In genomic region chr1:203287896-203288295, GRCh38 we compare ENCODE assay signal across 8 cellular contexts. TPM values are rescaled to one million over a fixed set of nuclear protein-coding genes. Genes with fewer than 3 reads are reported as not detected.
DNase-seq lines count a peak whose midpoint lies in the region; ATAC-seq and TF ChIP-seq lines count a peak whose summit lies in the region.

No MANE protein-coding gene starts in this region.

- H3K27me3 ChIP-seq in ascending aorta (no peaks in the 10 kb centered on the region), muscle layer of colon (ENCODE audit: control insufficient read depth in 1 of 2, insufficient read depth in 2 of 2, low read length in 2 of 2) (no peaks in the 10 kb centered on the region), transverse colon (no peaks in the 10 kb centered on the region)

- WGBS in transverse colon (ENCODE audit: low coverage in 1 of 2), 2 donors = 78 to 83% methylated on average over 2 to 5 of the region's 5 CpGs

- no peak for TF ChIP-seq EP300 in transverse colon (IDR thresholded peaks at IDR 0.05; ENCODE audit: low read depth)

- H3K36me3 Mint-ChIP-seq in activated naive CD4-positive, alpha-beta T cell treated with anti-CD3 and anti-CD28 coated beads, Interleukin-2, amount 10 ng/mL, durations not matched to agents 7 days and 5 days = no peaks in the 10 kb centered on the region

- no peaks in the 10 kb centered on the region for H3K9me3 Mint-ChIP-seq in activated naive CD4-positive, alpha-beta T cell treated with anti-CD3 and anti-CD28 coated beads, Interleukin-2, amount 10 ng/mL, durations not matched to agents 7 days and 5 days

- H3K36me3 ChIP-seq in ascending aorta (no peaks in the 10 kb centered on the region), muscle layer of colon (ENCODE audit: insufficient read depth, low read length) (no peaks in the 10 kb centered on the region), transverse colon (no peaks in the 10 kb centered on the region)

- H3K9ac ChIP-seq in muscle layer of colon (ENCODE audit: low read length) = no peak overlapping the region

- no peak for TF ChIP-seq CTCF in ascending aorta (IDR thresholded peaks at IDR 0.05)
- TF ChIP-seq CTCF in transverse colon (IDR thresholded peaks at IDR 0.05) = no peak

- H3K27me3 Mint-ChIP-seq in activated naive CD4-positive, alpha-beta T cell treated with anti-CD3 and anti-CD28 coated beads, Interleukin-2, amount 10 ng/mL, durations not matched to agents 7 days and 5 days = no peaks in the 10 kb centered on the region

- peak overlapping the region; percentile 61 for H3K4me3 Mint-ChIP-seq in activated naive CD4-positive, alpha-beta T cell treated with anti-CD3 and anti-CD28 coated beads, Interleukin-2, amount 10 ng/mL, durations not matched to agents 7 days and 5 days

- H3K4me1 ChIP-seq in ascending aorta (peaks cover 14 to 33% of the 10 kb centered on the region in 2 donors), muscle layer of colon (ENCODE audit: insufficient read depth, low read length) (peaks cover 43% of the 10 kb centered on the region), transverse colon (peaks cover 63 to 86% (median 80%) of the 10 kb centered on the region in 4 donors)

- H3K9me3 ChIP-seq in ascending aorta (no peaks in the 10 kb centered on the region), muscle layer of colon (ENCODE audit: low read length) (no peaks in the 10 kb centered on the region), transverse colon (no peaks in the 10 kb centered on the region)

- H3K27ac ChIP-seq in ascending aorta (peak overlapping the region; percentile 88 to 93), muscle layer of colon (ENCODE audit: low read depth, low read length) (peak overlapping the region; percentile 16), transverse colon (peak overlapping the region; percentile 91 to 97 (median 96))

- H3K4me1 Mint-ChIP-seq in activated naive CD4-positive, alpha-beta T cell treated with anti-CD3 and anti-CD28 coated beads, Interleukin-2, amount 10 ng/mL, durations not matched to agents 7 days and 5 days = peaks cover 73% of the 10 kb centered on the region

- H3K27ac Mint-ChIP-seq in activated naive CD4-positive, alpha-beta T cell treated with anti-CD3 and anti-CD28 coated beads, Interleukin-2, amount 10 ng/mL, durations not matched to agents 7 days and 5 days = peak overlapping the region; percentile 100

- in situ Hi-C loops in transverse colon (cut with MboI; ENCODE audit: low pct_ligation_motif_present in 1 of 4, low pct_unique_long_range_greater_than_20kb in 1 of 4, low sequenced_read_pairs in 3 of 4) = no loop called here

- ATAC-seq in HG03565 (IDR thresholded peaks at IDR 0.05; ENCODE audit: unreplicated experiment) = no peak

- DNase-seq in activated naive CD4-positive, alpha-beta T cell treated with anti-CD3 and anti-CD28 coated beads, Interleukin-2, amount 10 ng/mL, durations not matched to agents 7 days and 5 days = no peak
- no peak for DNase-seq in activated naive CD4-positive, alpha-beta T cell (lab: John Stamatoyannopoulos, UW)
- DNase-seq in ascending aorta (ENCODE audit: low spot score in 2 of 2) = no peak
- DNase-seq in transverse colon = no peak
- no peak for DNase-seq in NCI-H2171 treated with DMSO at 0.1 percent for 48 hours (lab: John Stamatoyannopoulos, UW)
- DNase-seq in HT-29 (ENCODE audit: low spot score) = no peak

- no peak overlapping the region for H3K4me3 ChIP-seq in ascending aorta
- H3K4me3 ChIP-seq in muscle layer of colon (ENCODE audit: low read depth in 1 of 2, low read length in 2 of 2) = no peak overlapping the region
- no peak overlapping the region for H3K4me3 ChIP-seq in transverse colon

- CTCF ChIA-PET in activated naive CD4-positive, alpha-beta T cell treated with anti-CD3 and anti-CD28 coated beads, Interleukin-2, amount 10 ng/mL, durations not matched to agents 7 days and 5 days (lab: Charles Lee) = interaction anchor here (0.6 to 7.8 kb wide), 8 partner anchors 11 to 55 kb away, joined by 3 to 71 read pairs (median 6); no protein-coding TSS in a partner anchor

- intact Hi-C loops in ascending aorta (cut with DNase I) = no loop called here
- intact Hi-C loops in transverse colon (cut with DNase I; ENCODE audit: low total_unique reads) = no loop called here

- TF ChIP-seq POLR2A in transverse colon (IDR thresholded peaks at IDR 0.05) = no peak

RNA-seq across cellular contexts. Expression of gene BTG2, which starts 17.4 kb away (rescaled TPM):
- total RNA-seq in ascending aorta (219 TPM), transverse colon (100 to 1,000 TPM in 3 of 4 donors, 10 to 100 TPM in 1; 98.9 to 144 (median 142) TPM)
- total RNA-seq in HT-29 (2014; rRNA removed; shearing (Covaris generic)) = 103 and 116 TPM in 2 replicates

RNA-seq across cellular contexts. Expression of gene CHIT1, which starts 58.4 kb away (rescaled TPM):
- total RNA-seq in ascending aorta = not detected
- under 1 TPM in 1 of 4 donors, not detected in 3; 0.79 TPM for total RNA-seq in transverse colon
- not detected in 2 replicates for total RNA-seq in HT-29 (2014; rRNA removed; shearing (Covaris generic))

Comparison
In these comparisons a context has a peak if more than half of its experiments do, and no peak if none do; other contexts are left out.
1. H3K27ac ChIP-seq: peak in every context shown above with its lines; median percentile 96 in transverse colon; 90 in ascending aorta; 16 in muscle layer of colon.